Comparison of ENCODE assay signal across 1 cellular context in genomic region chr2:233225230-233226068, GRCh38.
TF ChIP-seq lines count a peak whose summit lies in the region.

No MANE protein-coding gene starts in this region.

TF ChIP-seq in K562, 482 proteins besides CTCF, POLR2A, EP300 and RAD21 (continues in another document):
- TF ChIP-seq NBN (IDR thresholded peaks at IDR 0.05; ENCODE audit: low read depth) = peak; percentile 83
- TF ChIP-seq PKNOX1 (IDR thresholded peaks at IDR 0.05) = peak; percentile 89
- TF ChIP-seq HINFP (tag; conservative IDR thresholded peaks at IDR 0.05; ENCODE audit: low read depth) = peak; percentile 32; the same call in 1 of the 2 replicates
- TF ChIP-seq NFIC (IDR thresholded peaks at IDR 0.05) = peak; percentile 18; the same call in 1 of the 2 replicates
- peak; percentile 80 for TF ChIP-seq TRIM28 (IDR thresholded peaks at IDR 0.05)
- 0 out of 2 replicates have a peak, but pooled peaks have one; percentile 25 for TF ChIP-seq CBX1 (IDR thresholded peaks at IDR 0.05; ENCODE audit: low read depth)
- 0 out of 2 replicates have a peak, but pooled peaks have one; percentile 17 for TF ChIP-seq HBP1 (CRISPR knock-in tag; IDR thresholded peaks at IDR 0.05)
- TF ChIP-seq SMARCA4 (IDR thresholded peaks at IDR 0.05) = peak; percentile 78
- TF ChIP-seq ATF3 (IDR thresholded peaks at IDR 0.05) = peak; percentile 44
- no peak for TF ChIP-seq ATF3 (CRISPR knock-in tag; conservative IDR thresholded peaks at IDR 0.05)
- TF ChIP-seq ADNP (tag; IDR thresholded peaks at IDR 0.05) = peak; percentile 68
- TF ChIP-seq BRD9 (IDR thresholded peaks at IDR 0.05; ENCODE audit: low read depth, partially characterized antibody) = no peak
- no peak for TF ChIP-seq HEY1 (CRISPR knock-in tag; IDR thresholded peaks at IDR 0.05; ENCODE audit: borderline replicate concordance)
- peak; percentile 46; the same call in 1 of the 2 replicates for TF ChIP-seq ZNF407 (IDR thresholded peaks at IDR 0.05; ENCODE audit: low read depth)
- TF ChIP-seq OTX1 (CRISPR knock-in tag; IDR thresholded peaks at IDR 0.05) = peak; percentile 49; the same call in 1 of the 2 replicates
- TF ChIP-seq ZBTB11 (CRISPR knock-in tag; IDR thresholded peaks at IDR 0.05) = 0 out of 6 replicates have a peak, but pooled peaks of 1 of the 3 experiments have one; percentile 33
- TF ChIP-seq SRSF9 (IDR thresholded peaks at IDR 0.05; ENCODE audit: borderline replicate concordance, low read depth, low read length) = no peak
- peak; percentile 64 for TF ChIP-seq PRDM10 (IDR thresholded peaks at IDR 0.05; ENCODE audit: partially characterized antibody)
- 0 out of 2 replicates have a peak, but pooled peaks have one; percentile 45 for TF ChIP-seq LARP7 (IDR thresholded peaks at IDR 0.05)
- TF ChIP-seq BCOR (IDR thresholded peaks at IDR 0.05) = peak; percentile 90
- TF ChIP-seq EHMT2 (IDR thresholded peaks at IDR 0.05) = peak; percentile 76
- TF ChIP-seq NFE2 (IDR thresholded peaks at IDR 0.05; ENCODE audit: low read depth) = peak; percentile 93
- TF ChIP-seq YY1 (IDR thresholded peaks at IDR 0.05; ENCODE audit: borderline replicate concordance in 1 of 3, control insufficient read depth in 1 of 3, extremely low read depth in 1 of 3, insufficient read depth in 3 of 3, insufficient read length in 1 of 3, insufficient replicate concordance in 2 of 3, low read depth in 1 of 3, low read length in 2 of 3) = peak in 1 of 3 experiments; percentile 24
- peak in 1 of 2 experiments; percentile 84; a peak in 2 of 4 replicates for TF ChIP-seq MLLT1 (IDR thresholded peaks at IDR 0.05)
- TF ChIP-seq SMARCE1 (IDR thresholded peaks at IDR 0.05) = peak; percentile 73
- 0 out of 2 replicates have a peak, but pooled peaks have one; percentile 28 for TF ChIP-seq ZBTB5 (IDR thresholded peaks at IDR 0.05)
- peak; percentile 63 for TF ChIP-seq MAFK (IDR thresholded peaks at IDR 0.05; ENCODE audit: low read length)
- TF ChIP-seq ZNF316 (IDR thresholded peaks at IDR 0.05) = peak; percentile 90
- TF ChIP-seq CHD4 (IDR thresholded peaks at IDR 0.05; ENCODE audit: insufficient read depth, insufficient replicate concordance, low read depth, low read length, poor library complexity, severe bottlenecking) = peak; percentile 30
- TF ChIP-seq MAFG (tag; conservative IDR thresholded peaks at IDR 0.05) = peak; percentile 85
